1 cellular context compared by ENCODE assay signal in the genomic region with DNA sequence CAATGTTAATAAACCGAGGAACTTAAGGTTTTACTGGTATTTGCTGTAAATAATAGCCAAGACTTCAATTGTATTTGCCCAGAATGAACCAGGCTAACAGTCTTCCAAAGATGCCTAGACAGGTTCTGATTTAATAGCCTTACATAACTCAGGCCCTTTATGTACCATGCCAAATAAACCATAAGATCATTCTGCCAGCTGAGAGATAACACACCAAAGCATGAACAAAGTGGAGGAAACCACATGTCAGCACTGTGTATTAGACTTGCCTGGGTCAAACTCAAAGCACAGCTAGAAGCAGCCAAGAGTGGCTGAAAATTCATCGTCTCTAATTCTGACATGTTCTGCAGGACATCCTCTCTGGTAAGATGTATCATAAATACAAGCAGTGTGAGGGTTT.
TF ChIP-seq lines count a peak whose summit lies in the region.

No MANE protein-coding gene starts in this region.

TF ChIP-seq in H1, 55 proteins besides CTCF, POLR2A, EP300 and RAD21:
- TF ChIP-seq HDAC6 (IDR thresholded peaks at IDR 0.05; ENCODE audit: low read depth, low read length) (no peak), RBBP5 (IDR thresholded peaks at IDR 0.05; ENCODE audit: borderline replicate concordance, low read depth, low read length) (no peak), MAX (IDR thresholded peaks at IDR 0.05) (no peak), CREB1 (IDR thresholded peaks at IDR 0.05) (no peak), CTBP2 (IDR thresholded peaks at IDR 0.05; ENCODE audit: borderline replicate concordance, insufficient read depth, insufficient read length, low read length) (no peak), BCL11A (IDR thresholded peaks at IDR 0.05; ENCODE audit: low read depth in 2 of 2, low read length in 2 of 2) (no peak), NRF1 (IDR thresholded peaks at IDR 0.05; ENCODE audit: low read depth, low read length) (no peak), POLR2AphosphoS5 (IDR thresholded peaks at IDR 0.05; ENCODE audit: low read depth, low read length) (no peak), BRCA1 (IDR thresholded peaks at IDR 0.05; ENCODE audit: low read depth, low read length) (no peak), SIRT6 (IDR thresholded peaks at IDR 0.05; ENCODE audit: low read length) (no peak), SP2 (IDR thresholded peaks at IDR 0.05; ENCODE audit: low read length) (no peak), RNF2 (IDR thresholded peaks at IDR 0.05; ENCODE audit: borderline replicate concordance, low read depth, low read length, missing control alignments, poor library complexity, severe bottlenecking) (no peak), USF2 (IDR thresholded peaks at IDR 0.05; ENCODE audit: low read length) (no peak), E2F6 (IDR thresholded peaks at IDR 0.05) (no peak), SUZ12 (IDR thresholded peaks at IDR 0.05; ENCODE audit: low read length) (no peak), EZH2 (IDR thresholded peaks at IDR 0.05; ENCODE audit: low read depth, low read length, severe bottlenecking) (no peak), RXRA (IDR thresholded peaks at IDR 0.05; ENCODE audit: insufficient read depth, low read depth, low read length) (no peak), SP1 (IDR thresholded peaks at IDR 0.05; ENCODE audit: low read depth, low read length) (no peak), SRF (IDR thresholded peaks at IDR 0.05; ENCODE audit: low read depth, low read length) (no peak)
- TF ChIP-seq, protein P1, sequence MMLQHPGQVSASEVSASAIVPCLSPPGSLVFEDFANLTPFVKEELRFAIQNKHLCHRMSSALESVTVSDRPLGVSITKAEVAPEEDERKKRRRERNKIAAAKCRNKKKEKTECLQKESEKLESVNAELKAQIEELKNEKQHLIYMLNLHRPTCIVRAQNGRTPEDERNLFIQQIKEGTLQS (IDR thresholded peaks at IDR 0.05; ENCODE audit: insufficient read depth, low read depth, low read length): no peak
